Comparison of ENCODE assay signal across 8 cellular contexts in the genomic region with DNA sequence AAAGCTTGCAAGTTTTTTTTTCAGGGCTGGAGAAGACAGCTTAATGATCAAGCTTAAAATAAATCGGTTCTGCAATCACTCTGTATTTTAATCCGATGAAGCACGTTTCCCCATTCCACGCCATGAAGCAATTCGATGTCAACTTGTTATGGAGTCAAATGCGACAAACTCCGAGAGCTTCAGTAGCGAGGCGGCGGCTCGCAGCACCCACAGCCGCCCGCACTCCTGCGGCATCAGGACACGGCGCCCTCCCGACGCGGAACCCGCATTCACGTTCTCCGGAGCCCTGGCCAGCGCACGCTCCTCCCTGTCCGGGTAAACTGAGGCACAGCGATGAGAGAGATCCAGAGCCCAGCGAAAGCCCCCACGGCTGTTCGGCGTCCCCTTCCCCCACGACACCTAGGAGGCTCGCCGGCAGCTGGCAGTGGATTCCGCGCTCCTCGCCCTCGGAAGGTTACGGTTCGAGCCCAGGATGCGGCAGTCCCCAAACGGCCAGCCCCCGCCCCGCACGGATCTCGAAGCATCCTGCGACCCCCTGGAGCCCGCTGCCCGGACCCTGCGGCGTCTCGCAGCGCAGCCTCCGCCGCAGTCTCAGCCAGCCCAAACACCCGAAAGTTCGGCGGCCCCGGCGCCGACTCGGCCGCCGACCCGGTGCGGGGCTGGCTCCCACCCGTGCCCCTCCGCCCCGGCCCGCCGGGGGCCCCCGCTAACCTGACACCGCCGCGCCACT. TPM values are rescaled to one million over a fixed set of nuclear protein-coding genes. Genes with fewer than 3 reads are reported as not detected.
DNase-seq lines count a peak whose midpoint lies in the region; ATAC-seq and TF ChIP-seq lines count a peak whose summit lies in the region.

No MANE protein-coding gene starts in this region.

- peak overlapping the region in 1 of 2 experiments; percentile 5 for H3K4ac ChIP-seq in mesenchymal stem cell (ENCODE audit: low read depth in 1 of 2, low read length in 2 of 2)

- H3K36me3 ChIP-seq in BE2C (no peaks in the 10 kb centered on the region), RWPE2 (ENCODE audit: low read depth) (no peaks in the 10 kb centered on the region), mesenchymal stem cell (ENCODE audit: control insufficient read depth in 1 of 2, insufficient read depth in 2 of 2, low read depth in 1 of 2, low read length in 2 of 2) (no peaks in the 10 kb centered on the region), subcutaneous abdominal adipose tissue (ENCODE audit: control insufficient read depth in 5 of 5, insufficient read depth in 5 of 5, low read length in 5 of 5) (no peaks in the 10 kb centered on the region)

- H3K27me3 ChIP-seq in BE2C (peaks cover 14% of the 10 kb centered on the region), RWPE2 (ENCODE audit: insufficient read depth, poor library complexity, severe bottlenecking) (no peaks in the 10 kb centered on the region), mesenchymal stem cell (ENCODE audit: control insufficient read depth in 1 of 2, insufficient read depth in 1 of 2, low read length in 2 of 2) (peaks cover 0 to 4% of the 10 kb centered on the region in 2 experiments), subcutaneous abdominal adipose tissue (ENCODE audit: control insufficient read depth in 5 of 5, insufficient read depth in 4 of 5, low read length in 5 of 5) (no peaks in the 10 kb centered on the region)

- peak overlapping the region; percentile 27 for H4K8ac ChIP-seq in mesenchymal stem cell (ENCODE audit: low read length)

- H3K4me3 ChIP-seq in BE2C (ENCODE audit: low read depth, low read length) (peak overlapping the region; percentile 49), RWPE2 (ENCODE audit: severe bottlenecking) (peak overlapping the region; percentile 78), coronary artery (peak overlapping the region; percentile 88), mesenchymal stem cell (ENCODE audit: insufficient read depth in 1 of 2, low read depth in 1 of 2, low read length in 2 of 2) (peak overlapping the region; percentile 76 to 83), subcutaneous abdominal adipose tissue (ENCODE audit: low read depth in 1 of 5, low read length in 5 of 5) (peak overlapping the region in 4 of 5 donors; percentile 73 to 89 (median 78))

- H3K27ac ChIP-seq in RWPE2 (ENCODE audit: poor library complexity, severe bottlenecking): no peak overlapping the region
- H3K27ac ChIP-seq in coronary artery: peak overlapping the region; percentile 40 to 96
- no peak overlapping the region for H3K27ac ChIP-seq in mesenchymal stem cell (ENCODE audit: low read length, poor library complexity, severe bottlenecking)
- no peak overlapping the region for H3K27ac ChIP-seq in subcutaneous abdominal adipose tissue (ENCODE audit: low read depth, low read length)

- no peak overlapping the region for H2AK5ac ChIP-seq in mesenchymal stem cell (ENCODE audit: low read length, severe bottlenecking)

- H3K18ac ChIP-seq in mesenchymal stem cell (ENCODE audit: low read depth in 1 of 2, low read length in 2 of 2): peak overlapping the region; percentile 59 to 87

- TF ChIP-seq CTCF in BE2C (IDR thresholded peaks at IDR 0.05; ENCODE audit: low read depth, low read length) (no peak), RWPE2 (IDR thresholded peaks at IDR 0.05; ENCODE audit: poor library complexity, severe bottlenecking) (no peak), coronary artery (IDR thresholded peaks at IDR 0.05) (no peak)

- peaks cover 2% of the 10 kb centered on the region for H3K79me1 ChIP-seq in mesenchymal stem cell (replicated peaks; ENCODE audit: low read length, poor library complexity, severe bottlenecking)

- H3K23ac ChIP-seq in mesenchymal stem cell (ENCODE audit: low read length in 2 of 2): peak overlapping the region in 1 of 2 experiments; percentile 29

- H3K4me2 ChIP-seq in mesenchymal stem cell (ENCODE audit: low read length, poor library complexity, severe bottlenecking): peak overlapping the region; percentile 93

- no peak overlapping the region for H2BK120ac ChIP-seq in mesenchymal stem cell (ENCODE audit: low read depth, low read length)

- no peak overlapping the region for H2BK5ac ChIP-seq in mesenchymal stem cell (ENCODE audit: low read depth, low read length, poor library complexity, severe bottlenecking)

- ATAC-seq in RWPE2 (ENCODE audit: low read depth) (no peak), GM21360 (IDR thresholded peaks at IDR 0.05; ENCODE audit: unreplicated experiment) (no peak)

- peak overlapping the region in 1 of 2 experiments; percentile 35 for H3K14ac ChIP-seq in mesenchymal stem cell (ENCODE audit: low read length in 2 of 2)

- WGBS in mesenchymal stem cell: 5% methylated on average over 60 of the region's 74 CpGs

- H2BK12ac ChIP-seq in mesenchymal stem cell (ENCODE audit: low read length in 2 of 2): peak overlapping the region in 1 of 2 experiments; percentile 67

- H4K91ac ChIP-seq in mesenchymal stem cell (ENCODE audit: low read length): no peak overlapping the region

- H3K4me1 ChIP-seq in BE2C (no peaks in the 10 kb centered on the region), RWPE2 (ENCODE audit: insufficient read depth, poor library complexity, severe bottlenecking) (peaks cover 8% of the 10 kb centered on the region), mesenchymal stem cell (ENCODE audit: control insufficient read depth, insufficient read depth, low read depth, low read length) (peaks cover 11% of the 10 kb centered on the region), subcutaneous abdominal adipose tissue (ENCODE audit: control insufficient read depth in 5 of 5, insufficient read depth in 5 of 5, low read length in 5 of 5) (peaks cover 0 to 12% (median 10%) of the 10 kb centered on the region in 5 donors)

- no peak for DNase-seq in BE2C
- DNase-seq in RWPE2 (ENCODE audit: low spot score): no peak
- DNase-seq in coronary artery (ENCODE audit: low spot score): no peak
- no peak for DNase-seq in mesenchymal stem cell
- DNase-seq in iPS-NIHi11 (ENCODE audit: low spot score): no peak
- DNase-seq in HuH-7.5 (ENCODE audit: low spot score): no peak

- H3K9ac ChIP-seq in mesenchymal stem cell (ENCODE audit: low read length): peak overlapping the region; percentile 77
- peak overlapping the region in 4 of 5 donors; percentile 17 to 74 (median 44) for H3K9ac ChIP-seq in subcutaneous abdominal adipose tissue (ENCODE audit: low read length in 5 of 5)

- H2BK15ac ChIP-seq in mesenchymal stem cell (ENCODE audit: low read depth, poor library complexity, severe bottlenecking): peak overlapping the region; percentile 86

- H3K9me3 ChIP-seq in BE2C: 0 out of 2 replicates have a peak, but pooled peaks cover 4% of the 10 kb centered on the region
- no peaks in the 10 kb centered on the region for H3K9me3 ChIP-seq in RWPE2 (ENCODE audit: severe bottlenecking)
- H3K9me3 ChIP-seq in mesenchymal stem cell (ENCODE audit: control insufficient read depth, low read length): no peaks in the 10 kb centered on the region
- H3K9me3 ChIP-seq in subcutaneous abdominal adipose tissue (ENCODE audit: control insufficient read depth in 5 of 5, low read length in 5 of 5): peaks cover 0 to 7% (median 0%) of the 10 kb centered on the region in 5 donors

- H2AFZ ChIP-seq in mesenchymal stem cell (ENCODE audit: low read depth, low read length): peak overlapping the region; percentile 87

RNA-seq across cellular contexts. Expression of a gene that starts 0.5 kb away (rescaled TPM):
- 2.1 TPM for polyA plus RNA-seq in BE2C (2012; ENCODE audit: insufficient read depth, insufficient read length, low read depth)
- polyA plus RNA-seq in mesenchymal stem cell (2013, experiment 1 of 2): 0.73 TPM
- 1.2 TPM for polyA plus RNA-seq in mesenchymal stem cell (2013, experiment 2 of 2)

Comparison
In these comparisons a context has a peak if more than half of its experiments do, and no peak if none do; other contexts are left out.
1. H3K27ac ChIP-seq: peak in coronary artery (2 of 2); none in RWPE2 (single experiment), mesenchymal stem cell (single experiment) and subcutaneous abdominal adipose tissue (single experiment).
2. Peak in every context shown above with its lines, with median percentiles within 50 percentile points of each other: H3K4me3 ChIP-seq.